In genomic region chr5:137630972-137631370, GRCh38 we compare ENCODE assay signal across 16 cellular contexts.
DNase-seq lines count a peak whose midpoint lies in the region; ATAC-seq and TF ChIP-seq lines count a peak whose summit lies in the region.
"Had no signal": no experiment of that assay in that cellular context is flagged by ENCODE, and none has a peak within 500 bp of the region (broad histone marks: within the 10 kb centered on the region; RNA-seq: fewer than 3 reads in every experiment).

No MANE protein-coding gene starts in this region.

- H3K4me1 ChIP-seq in esophagus muscularis mucosa, result peaks cover 7 to 19% (median 14%) of the 10 kb centered on the region in 4 donors

- no peak for ATAC-seq in T-helper 17 cell
- ATAC-seq in GM18858 (IDR thresholded peaks at IDR 0.05; ENCODE audit: unreplicated experiment), result no peak
- ATAC-seq in stimulated activated naive CD8-positive, alpha-beta T cell treated with anti-CD3 and anti-CD28 coated beads, Interleukin-15, amount 100 ng/mL, for 72 hours, result no peak
- no peak for ATAC-seq in HG03442 (IDR thresholded peaks at IDR 0.05; ENCODE audit: unreplicated experiment)

- no peak overlapping the region for H3K4me3 ChIP-seq in esophagus muscularis mucosa
- H3K4me3 ChIP-seq: GM12878, GM23248, K562, PC-9 had no signal

- no peak overlapping the region for H3K27ac ChIP-seq in esophagus muscularis mucosa (replicated peaks in 1 of 4)
- H3K27ac ChIP-seq: GM23248, PC-9 had no signal

- H3K27ac Mint-ChIP-seq in T-helper 17 cell, result peak overlapping the region; percentile 47
- H3K27ac Mint-ChIP-seq in nephron progenitor cell, result peak overlapping the region; percentile 12
- peak overlapping the region in 1 of 2 donors; percentile 59 for H3K27ac Mint-ChIP-seq in stimulated activated naive CD8-positive, alpha-beta T cell treated with anti-CD3 and anti-CD28 coated beads, Interleukin-15, amount 100 ng/mL, for 72 hours

- peaks cover 14% of the 10 kb centered on the region for H3K9me3 Mint-ChIP-seq in nephron progenitor cell
- H3K9me3 Mint-ChIP-seq in stimulated activated naive CD8-positive, alpha-beta T cell treated with anti-CD3 and anti-CD28 coated beads, Interleukin-15, amount 100 ng/mL, for 72 hours, result no peaks in the 10 kb centered on the region
- H3K9me3 Mint-ChIP-seq: CD4-positive, CD25-positive, alpha-beta regulatory T cell had no signal

- no peak overlapping the region for H3K4me3 Mint-ChIP-seq in T-helper 17 cell
- H3K4me3 Mint-ChIP-seq in nephron progenitor cell, result no peak overlapping the region
- no peak overlapping the region for H3K4me3 Mint-ChIP-seq in stimulated activated naive CD8-positive, alpha-beta T cell treated with anti-CD3 and anti-CD28 coated beads, Interleukin-15, amount 100 ng/mL, for 72 hours

- peaks cover 7% of the 10 kb centered on the region for H3K36me3 Mint-ChIP-seq in T-helper 17 cell (ENCODE audit: low read depth)
- peaks cover 31% of the 10 kb centered on the region for H3K36me3 Mint-ChIP-seq in nephron progenitor cell (ENCODE audit: low read depth)

- H3K27me3 Mint-ChIP-seq in T-helper 17 cell (no peaks in the 10 kb centered on the region), nephron progenitor cell (ENCODE audit: low read depth, poor library complexity) (peaks cover 7% of the 10 kb centered on the region)
- H3K27me3 Mint-ChIP-seq in stimulated activated naive CD8-positive, alpha-beta T cell treated with anti-CD3 and anti-CD28 coated beads, Interleukin-15, amount 100 ng/mL, for 72 hours, result no peaks in the 10 kb centered on the region
- H3K27me3 Mint-ChIP-seq: CD4-positive, CD25-positive, alpha-beta regulatory T cell had no signal

- H3K27me3 ChIP-seq in esophagus muscularis mucosa, result no peaks in the 10 kb centered on the region

- peaks cover 0 to 7% (median 2%) of the 10 kb centered on the region in 4 donors for H3K36me3 ChIP-seq in esophagus muscularis mucosa

- peak; percentile 55 for DNase-seq in EH (ENCODE audit: low read depth)
- no peak for DNase-seq in T-helper 17 cell
- DNase-seq in esophagus muscularis mucosa (ENCODE audit: extremely low spot score), result peak; percentile 31
- DNase-seq in nephron progenitor cell, result no peak
- no peak for DNase-seq in stimulated activated naive CD8-positive, alpha-beta T cell treated with anti-CD3 and anti-CD28 coated beads, Interleukin-15, amount 100 ng/mL, for 72 hours
- DNase-seq in NCI-H2196 (lab: John Stamatoyannopoulos, UW; ENCODE audit: unreplicated experiment), result no peak
- DNase-seq: AML-193; CD4-positive, CD25-positive, alpha-beta regulatory T cell; GM23248; NCI-H1048; NCI-H446; PC-9 had no signal

- WGBS in esophagus muscularis mucosa, result 71% methylated on average over 3 of the region's 3 CpGs

- no peak for TF ChIP-seq POLR2A in esophagus muscularis mucosa (IDR thresholded peaks at IDR 0.05; ENCODE audit: low read depth)

- no peak for TF ChIP-seq CTCF in esophagus muscularis mucosa (IDR thresholded peaks at IDR 0.05)
- TF ChIP-seq CTCF in nephron progenitor cell (IDR thresholded peaks at IDR 0.05), result no peak

- H3K9me3 ChIP-seq in T-helper 17 cell (ENCODE audit: control insufficient read depth, low read length, poor library complexity, severe bottlenecking), result no peaks in the 10 kb centered on the region
- no peaks in the 10 kb centered on the region for H3K9me3 ChIP-seq in esophagus muscularis mucosa

- no peak for TF ChIP-seq EP300 in esophagus muscularis mucosa (IDR thresholded peaks at IDR 0.05)

- intact Hi-C loops in esophagus muscularis mucosa (cut with DNase I), result loop anchor here (2.0 kb wide), 1 partner anchor 112 kb away; no protein-coding TSS in a partner anchor

- H3K4me1 Mint-ChIP-seq in T-helper 17 cell (peaks cover 6% of the 10 kb centered on the region), nephron progenitor cell (peaks cover 23% of the 10 kb centered on the region)
- no peaks in the 10 kb centered on the region for H3K4me1 Mint-ChIP-seq in stimulated activated naive CD8-positive, alpha-beta T cell treated with anti-CD3 and anti-CD28 coated beads, Interleukin-15, amount 100 ng/mL, for 72 hours
- H3K4me1 Mint-ChIP-seq: CD4-positive, CD25-positive, alpha-beta regulatory T cell had no signal

Comparison
In these comparisons a context has a peak if more than half of its experiments do, and no peak if none do; other contexts are left out.
1. DNase-seq: peak in EH (single experiment) and esophagus muscularis mucosa (single experiment); none in T-helper 17 cell (0 of 3), nephron progenitor cell (single experiment), stimulated activated naive CD8-positive, alpha-beta T cell treated with anti-CD3 and anti-CD28 coated beads, Interleukin-15, amount 100 ng/mL, for 72 hours (0 of 2) and NCI-H2196 (single experiment).